ENCODE assay signal across 1 cellular context in genomic region chr6:33312361-33313104, GRCh38.
A peak's percentile ranks its signal among the peaks of the same experiment; 100 is the strongest.
TF ChIP-seq lines count a peak whose summit lies in the region.

No MANE protein-coding gene starts in this region.

TF ChIP-seq in H1, 55 proteins besides CTCF, POLR2A, EP300 and RAD21:
- TF ChIP-seq CHD7 (IDR thresholded peaks at IDR 0.05; ENCODE audit: insufficient replicate concordance, low read length) (no peak), POLR2AphosphoS5 (IDR thresholded peaks at IDR 0.05; ENCODE audit: low read depth, low read length) (no peak), TCF12 (IDR thresholded peaks at IDR 0.05; ENCODE audit: low read depth, low read length) (no peak), RNF2 (IDR thresholded peaks at IDR 0.05; ENCODE audit: borderline replicate concordance, low read depth, low read length, missing control alignments, poor library complexity, severe bottlenecking) (no peak), SAP30 (IDR thresholded peaks at IDR 0.05; ENCODE audit: insufficient read depth, insufficient replicate concordance, low read length) (peak; percentile 65), MAX (IDR thresholded peaks at IDR 0.05) (0 out of 2 replicates have a peak, but pooled peaks have one; percentile 39), RXRA (IDR thresholded peaks at IDR 0.05; ENCODE audit: insufficient read depth, low read depth, low read length) (no peak), TBP (IDR thresholded peaks at IDR 0.05; ENCODE audit: low read depth, low read length) (peak; percentile 48; the same call in 1 of the 2 replicates), CHD2 (IDR thresholded peaks at IDR 0.05; ENCODE audit: low read length) (no peak), USF2 (IDR thresholded peaks at IDR 0.05; ENCODE audit: low read length) (peak; percentile 72), TEAD4 (IDR thresholded peaks at IDR 0.05; ENCODE audit: low read depth, low read length) (no peak), ASH2L (IDR thresholded peaks at IDR 0.05; ENCODE audit: low read length) (no peak), HDAC2 (IDR thresholded peaks at IDR 0.05; ENCODE audit: borderline replicate concordance in 1 of 2, low read depth in 2 of 2, low read length in 2 of 2) (0 out of 4 replicates have a peak, but pooled peaks of 1 of the 2 experiments have one; percentile 8), SIX5 (IDR thresholded peaks at IDR 0.05; ENCODE audit: low read depth, low read length) (no peak), SP2 (IDR thresholded peaks at IDR 0.05; ENCODE audit: low read length) (no peak), TAF1 (IDR thresholded peaks at IDR 0.05; ENCODE audit: low read depth, low read length) (peak; percentile 54; the same call in 1 of the 2 replicates), E2F6 (IDR thresholded peaks at IDR 0.05) (no peak), CBX5 (IDR thresholded peaks at IDR 0.05; ENCODE audit: low read depth, low read length) (no peak), SIN3A (conservative IDR thresholded peaks at IDR 0.05 in 1 of 2, IDR thresholded peaks at IDR 0.05 in 1 of 2; ENCODE audit: low read depth in 1 of 2, low read length in 2 of 2) (peak; percentile 9 to 70; a peak in 2 of 4 replicates), CREB1 (IDR thresholded peaks at IDR 0.05) (no peak), KDM4A (IDR thresholded peaks at IDR 0.05; ENCODE audit: low read depth, low read length, severe bottlenecking) (no peak), SRF (IDR thresholded peaks at IDR 0.05; ENCODE audit: low read depth, low read length) (no peak), GTF2F1 (IDR thresholded peaks at IDR 0.05; ENCODE audit: borderline replicate concordance, low read depth, low read length) (no peak), SIRT6 (IDR thresholded peaks at IDR 0.05; ENCODE audit: low read length) (no peak), HDAC6 (IDR thresholded peaks at IDR 0.05; ENCODE audit: low read depth, low read length) (no peak), NANOG (IDR thresholded peaks at IDR 0.05; ENCODE audit: insufficient read depth, low read depth, low read length, poor library complexity, severe bottlenecking) (no peak), BACH1 (IDR thresholded peaks at IDR 0.05; ENCODE audit: low read length) (no peak), SP4 (IDR thresholded peaks at IDR 0.05; ENCODE audit: low read length) (0 out of 2 replicates have a peak, but pooled peaks have one; percentile 81), SP1 (IDR thresholded peaks at IDR 0.05; ENCODE audit: low read depth, low read length) (no peak), JUND (IDR thresholded peaks at IDR 0.05; ENCODE audit: low read length) (no peak)
